ENCODE assay signal across 15 cellular contexts in genomic region chr7:77731716-77732115, GRCh38. TPM values are rescaled to one million over a fixed set of nuclear protein-coding genes. Genes with fewer than 3 reads are reported as not detected.
A peak's percentile ranks its signal among the peaks of the same experiment; 100 is the strongest.
DNase-seq lines count a peak whose midpoint lies in the region; ATAC-seq, FAIRE-seq and TF ChIP-seq lines count a peak whose summit lies in the region.
"Had no signal": no experiment of that assay in that cellular context is flagged by ENCODE, and none has a peak within 500 bp of the region (broad histone marks: within the 10 kb centered on the region; RNA-seq: fewer than 3 reads in every experiment).

No MANE protein-coding gene starts in this region.

- TF ChIP-seq CTCF in CD4-positive, alpha-beta T cell (IDR thresholded peaks at IDR 0.05): no peak
- TF ChIP-seq CTCF in spleen (IDR thresholded peaks at IDR 0.05 in 8 of 11, conservative IDR thresholded peaks at IDR 0.05 in 3 of 11): no peak

- H3K4me1 Mint-ChIP-seq in CD4-positive, alpha-beta T cell (ENCODE audit: low read depth): peaks cover 63% of the 10 kb centered on the region
- H3K4me1 Mint-ChIP-seq in central memory CD8-positive, alpha-beta T cell: peaks cover 49% of the 10 kb centered on the region
- H3K4me1 Mint-ChIP-seq in stimulated activated effector memory CD8-positive, alpha-beta T cell treated with anti-CD3 and anti-CD28 coated beads, Interleukin-12 subunit alpha, Interleukin-12 subunit beta, amount 100 ng/mL, for 72 hours: peaks cover 45% of the 10 kb centered on the region

- H3K4me3 ChIP-seq in spleen (no peak overlapping the region), aorta (ENCODE audit: low read length in 2 of 2) (no peak overlapping the region), right cardiac atrium (ENCODE audit: low read length) (no peak overlapping the region)
- H3K4me3 ChIP-seq: A549, GM12878, GM23338 had no signal

- no peaks in the 10 kb centered on the region for H3K27me3 ChIP-seq in CD4-positive, alpha-beta T cell (ENCODE audit: control insufficient read depth, insufficient read depth, low read length)
- H3K27me3 ChIP-seq in spleen (replicated peaks in 1 of 7) (no peaks in the 10 kb centered on the region), aorta (ENCODE audit: control insufficient read depth in 1 of 2, insufficient read depth in 2 of 2, low read length in 1 of 2) (no peaks in the 10 kb centered on the region), right cardiac atrium (ENCODE audit: control insufficient read depth, insufficient read depth) (no peaks in the 10 kb centered on the region)

- H3K27ac Mint-ChIP-seq in CD4-positive, alpha-beta T cell: peak overlapping the region; percentile 24
- H3K27ac Mint-ChIP-seq in central memory CD8-positive, alpha-beta T cell (ENCODE audit: low read depth): peak overlapping the region; percentile 61
- peak overlapping the region; percentile 60 for H3K27ac Mint-ChIP-seq in stimulated activated effector memory CD8-positive, alpha-beta T cell treated with anti-CD3 and anti-CD28 coated beads, Interleukin-12 subunit alpha, Interleukin-12 subunit beta, amount 100 ng/mL, for 72 hours

- DNase-seq in CD4-positive, alpha-beta T cell: no peak
- DNase-seq in RCC 7860 (ENCODE audit: low spot score): no peak
- DNase-seq in central memory CD8-positive, alpha-beta T cell (ENCODE audit: low spot score in 2 of 2): no peak
- no peak for DNase-seq in stimulated activated effector memory CD8-positive, alpha-beta T cell treated with anti-CD3 and anti-CD28 coated beads, Interleukin-12 subunit alpha, Interleukin-12 subunit beta, amount 100 ng/mL, for 72 hours (ENCODE audit: low spot score in 2 of 2)
- DNase-seq in spleen: no peak
- no peak for DNase-seq in aorta
- DNase-seq in right cardiac atrium: no peak
- DNase-seq: Calu3, DMS 273 treated with DMSO at 0.1 percent for 48 hours, H7, IMR-90 had no signal

- 67 to 86% (median 82%) methylated on average over 1 of the region's 1 CpG for WGBS in spleen, 5 donors
- WGBS in aorta, 2 donors: 16% methylated on average over 1 of the region's 1 CpG
- WGBS in right cardiac atrium: 27% methylated on average over 1 of the region's 1 CpG

- no peak for TF ChIP-seq POLR2A in spleen (IDR thresholded peaks at IDR 0.05)

- peaks cover 24% of the 10 kb centered on the region for H3K36me3 Mint-ChIP-seq in CD4-positive, alpha-beta T cell (ENCODE audit: low read depth)
- peaks cover 7% of the 10 kb centered on the region for H3K36me3 Mint-ChIP-seq in central memory CD8-positive, alpha-beta T cell (ENCODE audit: insufficient read depth)
- peaks cover 15% of the 10 kb centered on the region for H3K36me3 Mint-ChIP-seq in stimulated activated effector memory CD8-positive, alpha-beta T cell treated with anti-CD3 and anti-CD28 coated beads, Interleukin-12 subunit alpha, Interleukin-12 subunit beta, amount 100 ng/mL, for 72 hours

- no peak overlapping the region for H3K4me3 Mint-ChIP-seq in CD4-positive, alpha-beta T cell
- H3K4me3 Mint-ChIP-seq in central memory CD8-positive, alpha-beta T cell: no peak overlapping the region
- H3K4me3 Mint-ChIP-seq in stimulated activated effector memory CD8-positive, alpha-beta T cell treated with anti-CD3 and anti-CD28 coated beads, Interleukin-12 subunit alpha, Interleukin-12 subunit beta, amount 100 ng/mL, for 72 hours: no peak overlapping the region
- H3K4me3 Mint-ChIP-seq: CD14-positive monocyte, GM23338 had no signal

- no peak overlapping the region for H3K27ac ChIP-seq in CD4-positive, alpha-beta T cell (ENCODE audit: low read depth, low read length)
- no peak overlapping the region for H3K27ac ChIP-seq in spleen
- H3K27ac ChIP-seq in aorta (ENCODE audit: low read depth in 1 of 2, low read length in 2 of 2): no peak overlapping the region
- H3K27ac ChIP-seq in right cardiac atrium (ENCODE audit: low read length): no peak overlapping the region
- H3K27ac ChIP-seq: A549 had no signal

- no peaks in the 10 kb centered on the region for H3K9me3 ChIP-seq in CD4-positive, alpha-beta T cell (ENCODE audit: control insufficient read depth, low read length)
- H3K9me3 ChIP-seq in spleen (no peaks in the 10 kb centered on the region), aorta (ENCODE audit: control insufficient read depth, low read length) (no peaks in the 10 kb centered on the region), right cardiac atrium (ENCODE audit: control insufficient read depth, low read length) (no peaks in the 10 kb centered on the region)
- H3K9me3 ChIP-seq: A549 had no signal

- ATAC-seq in CD4-positive, alpha-beta T cell (ENCODE audit: poor library complexity): no peak
- ATAC-seq in central memory CD8-positive, alpha-beta T cell (replicated peaks; ENCODE audit: extremely low read depth, poor library complexity, severe bottlenecking): no peak
- no peak for ATAC-seq in stimulated activated effector memory CD8-positive, alpha-beta T cell treated with anti-CD3 and anti-CD28 coated beads, Interleukin-12 subunit alpha, Interleukin-12 subunit beta, amount 100 ng/mL, for 72 hours
- no peak for ATAC-seq in aorta (ENCODE audit: low FRiP score)
- no peak for ATAC-seq in right cardiac atrium
- ATAC-seq: A549, GM12878, GM23338 had no signal

- CTCF ChIA-PET in CD4-positive, alpha-beta T cell (lab: Charles Lee): interaction anchor here (0.8 to 1.3 kb wide), 2 partner anchors 25 to 80 kb away, joined by 3 read pairs; no protein-coding TSS in a partner anchor

- H3K9me3 Mint-ChIP-seq in CD4-positive, alpha-beta T cell: no peaks in the 10 kb centered on the region
- H3K9me3 Mint-ChIP-seq in central memory CD8-positive, alpha-beta T cell: no peaks in the 10 kb centered on the region
- no peaks in the 10 kb centered on the region for H3K9me3 Mint-ChIP-seq in stimulated activated effector memory CD8-positive, alpha-beta T cell treated with anti-CD3 and anti-CD28 coated beads, Interleukin-12 subunit alpha, Interleukin-12 subunit beta, amount 100 ng/mL, for 72 hours
- H3K9me3 Mint-ChIP-seq: GM23338 had no signal

- peak; percentile 46 for FAIRE-seq in RCC 7860 (lab: Jason Lieb, UNC)
- FAIRE-seq: A549, GM12878 had no signal

- H3K27me3 Mint-ChIP-seq in CD4-positive, alpha-beta T cell: no peaks in the 10 kb centered on the region
- H3K27me3 Mint-ChIP-seq in central memory CD8-positive, alpha-beta T cell: no peaks in the 10 kb centered on the region

- peaks cover 0 to 6% (median 0%) of the 10 kb centered on the region in 6 donors for H3K36me3 ChIP-seq in spleen
- no peaks in the 10 kb centered on the region for H3K36me3 ChIP-seq in aorta (ENCODE audit: control insufficient read depth in 1 of 2, insufficient read depth in 2 of 2, low read length in 1 of 2)

- POLR2A ChIA-PET in CD4-positive, alpha-beta T cell (lab: Charles Lee): interaction anchor here (1.3 kb wide), 1 partner anchor 34 kb away, joined by 3 read pairs; no protein-coding TSS in a partner anchor

- intact Hi-C loops in CD4-positive, alpha-beta T cell (cut with DNase I, micrococcal nuclease): no loop called here
- intact Hi-C loops in spleen (cut with DNase I; ENCODE audit: low total_unique reads) (no loop called here), aorta (cut with DNase I) (no loop called here), right cardiac atrium (cut with DNase I) (no loop called here)

- peaks cover 13 to 91% (median 66%) of the 10 kb centered on the region in 6 donors for H3K4me1 ChIP-seq in spleen
- H3K4me1 ChIP-seq in aorta (ENCODE audit: control insufficient read depth in 1 of 2, insufficient read depth in 2 of 2, low read length in 2 of 2): peaks cover 2 to 10% of the 10 kb centered on the region in 2 donors
- H3K4me1 ChIP-seq in right cardiac atrium (ENCODE audit: control insufficient read depth, insufficient read depth, low read length): peaks cover 5% of the 10 kb centered on the region

RNA-seq across cellular contexts. Expression of gene RSBN1L, which starts 35.5 kb away (rescaled TPM):
- total RNA-seq in CD4-positive, alpha-beta T cell: 1 to 10 TPM; 9.0 to 9.6 TPM
- total RNA-seq in spleen (10 to 100 TPM; 25.5 to 32.5 (median 29.0) TPM), aorta (10 to 100 TPM; 19.7 to 25.4 TPM), right cardiac atrium (10 to 100 TPM in 3 of 4 donors, 1 to 10 TPM in 1; 9.7 to 13.2 (median 13.1) TPM)
- polyA plus RNA-seq in spleen (10 to 100 TPM in 1 of 3 donors, 1 to 10 TPM in 2; 9.4 to 12.3 (median 9.6) TPM), aorta (10 to 100 TPM in 1 of 2 donors, 1 to 10 TPM in 1; 3.0 to 12.5 TPM), right cardiac atrium (5.1 TPM)
